8 cellular contexts compared by ENCODE assay signal in genomic region chr10:119817991-119818888, GRCh38. TPM values are rescaled to one million over a fixed set of nuclear protein-coding genes. Genes with fewer than 3 reads are reported as not detected.
DNase-seq lines count a peak whose midpoint lies in the region; ATAC-seq lines count a peak whose summit lies in the region.

No MANE protein-coding gene starts in this region.

- peak overlapping the region; percentile 87 for H3K4me3 ChIP-seq in iPS-20b (ENCODE audit: low read length)

- H3K9ac ChIP-seq in iPS-20b (ENCODE audit: low read depth, low read length): peak overlapping the region; percentile 76

- peaks cover 16% of the 10 kb centered on the region for H3K36me3 ChIP-seq in iPS-20b (ENCODE audit: insufficient read depth, low read depth, low read length)

- DNase-seq in HCEC 1CT: peak; percentile 5
- DNase-seq in cerebellar cortex (ENCODE audit: low spot score): peak; percentile 55
- peak; percentile 83 for DNase-seq in sciatic nerve (ENCODE audit: low spot score)
- no peak for DNase-seq in SIG-M5 treated with dmso at 0.1 percent for 504 hours (lab: John Stamatoyannopoulos, UW; ENCODE audit: unreplicated experiment)
- DNase-seq in stimulated activated CD4-positive, alpha-beta T cell treated with anti-CD3 and anti-CD28 coated beads, Interleukin-4, amount 100 ng/mL, for 1 hour: no peak

- H3K27me3 ChIP-seq in iPS-20b (ENCODE audit: insufficient read depth, low read length): no peaks in the 10 kb centered on the region

- intact Hi-C loops in sciatic nerve (cut with DNase I): no loop called here

- no peaks in the 10 kb centered on the region for H3K9me3 ChIP-seq in iPS-20b (ENCODE audit: insufficient read depth, low read depth, low read length)

- H3K4me1 ChIP-seq in iPS-20b (ENCODE audit: insufficient read depth, low read length): peaks cover 3% of the 10 kb centered on the region; the same call in 1 of the 2 replicates

- H3K27ac ChIP-seq in iPS-20b (ENCODE audit: low read length): peak overlapping the region; percentile 61

- ATAC-seq in sciatic nerve (peak; percentile 91), GM18909 (IDR thresholded peaks at IDR 0.05; ENCODE audit: poor library complexity, unreplicated experiment) (no peak), HG02610 (IDR thresholded peaks at IDR 0.05; ENCODE audit: unreplicated experiment) (no peak)

RNA-seq across cellular contexts. Expression of gene MCMBP, which starts 54.4 kb away (rescaled TPM):
- 52.1 TPM for total RNA-seq in sciatic nerve

Comparison
In these comparisons a context has a peak if more than half of its experiments do, and no peak if none do; other contexts are left out.
1. DNase-seq: peak in HCEC 1CT (single experiment), cerebellar cortex (single experiment) and sciatic nerve (single experiment); none in SIG-M5 treated with dmso at 0.1 percent for 504 hours (single experiment) and stimulated activated CD4-positive, alpha-beta T cell treated with anti-CD3 and anti-CD28 coated beads, Interleukin-4, amount 100 ng/mL, for 1 hour (single experiment).